Comparison of ENCODE assay signal across 12 cellular contexts in genomic region chr4:112147697-112148096, GRCh38. TPM values are rescaled to one million over a fixed set of nuclear protein-coding genes. Genes with fewer than 3 reads are reported as not detected.
DNase-seq lines count a peak whose midpoint lies in the region; ATAC-seq and TF ChIP-seq lines count a peak whose summit lies in the region.
"Had no signal": no experiment of that assay in that cellular context is flagged by ENCODE, and none has a peak within 500 bp of the region (broad histone marks: within the 10 kb centered on the region; RNA-seq: fewer than 3 reads in every experiment).

No MANE protein-coding gene starts in this region.

- H3K9me3 Mint-ChIP-seq in CD4-positive, alpha-beta T cell = no peaks in the 10 kb centered on the region
- H3K9me3 Mint-ChIP-seq in naive thymus-derived CD8-positive, alpha-beta T cell = no peaks in the 10 kb centered on the region

- no peaks in the 10 kb centered on the region for H4K20me1 ChIP-seq in mammary epithelial cell (ENCODE audit: insufficient read depth, low read length)

- H3K9me3 ChIP-seq in CD4-positive, alpha-beta T cell (ENCODE audit: control insufficient read depth, low read length) = no peaks in the 10 kb centered on the region
- no peaks in the 10 kb centered on the region for H3K9me3 ChIP-seq in MG63
- H3K9me3 ChIP-seq in mammary epithelial cell (replicated peaks; ENCODE audit: insufficient read depth, low read length) = no peaks in the 10 kb centered on the region
- no peaks in the 10 kb centered on the region for H3K9me3 ChIP-seq in mucosa of descending colon
- H3K9me3 ChIP-seq: sigmoid colon had no signal

- DNase-seq in CD4-positive, alpha-beta T cell = no peak
- peak; percentile 19 for DNase-seq in MG63
- DNase-seq in mammary epithelial cell = no peak
- DNase-seq in naive thymus-derived CD8-positive, alpha-beta T cell = no peak
- no peak for DNase-seq in mucosa of descending colon
- no peak for DNase-seq in GM20000 (ENCODE audit: low spot score)
- DNase-seq in occipital lobe (lab: John Stamatoyannopoulos, UW) = no peak
- no peak for DNase-seq in islet precursor cell
- DNase-seq: activated gamma-delta T cell, NCI-H345, sigmoid colon had no signal

- intact Hi-C loops in CD4-positive, alpha-beta T cell (cut with DNase I, micrococcal nuclease) = loop anchor here (2.0 kb wide), 2 partner anchors 35 to 85 kb away; no protein-coding TSS in a partner anchor
- intact Hi-C loops in mammary epithelial cell (cut with micrococcal nuclease) = loop anchor here (2.0 to 5.0 kb wide), 3 partner anchors 23 to 83 kb away; partner anchors contain the start of gene AP1AR
- intact Hi-C loops in mucosa of descending colon (cut with DNase I, micrococcal nuclease) = no loop called here

- H3K36me3 Mint-ChIP-seq in CD4-positive, alpha-beta T cell (ENCODE audit: low read depth) = peaks cover 6% of the 10 kb centered on the region
- H3K36me3 Mint-ChIP-seq in naive thymus-derived CD8-positive, alpha-beta T cell = peaks cover 0 to 2% (median 0%) of the 10 kb centered on the region in 3 donors

- dilution Hi-C loops in mammary epithelial cell (cut with HindIII; ENCODE audit: low sequenced_read_pairs) = no loop called here

- no peaks in the 10 kb centered on the region for H3K27me3 ChIP-seq in CD4-positive, alpha-beta T cell (ENCODE audit: control insufficient read depth, insufficient read depth, low read length)
- H3K27me3 ChIP-seq in MG63 = no peaks in the 10 kb centered on the region
- H3K27me3 ChIP-seq in mammary epithelial cell (ENCODE audit: insufficient read depth, low read length) = no peaks in the 10 kb centered on the region
- H3K27me3 ChIP-seq: sigmoid colon had no signal

- H3K9ac ChIP-seq in mammary epithelial cell (ENCODE audit: insufficient read depth, low read length) = no peak overlapping the region

- H3K27ac Mint-ChIP-seq in CD4-positive, alpha-beta T cell = no peak overlapping the region
- H3K27ac Mint-ChIP-seq in naive thymus-derived CD8-positive, alpha-beta T cell = peak overlapping the region in 1 of 10 donors; percentile 20

- in situ Hi-C loops in mammary epithelial cell (cut with MboI; ENCODE audit: low sequenced_read_pairs in 2 of 2) = no loop called here

- WGBS in mammary epithelial cell (ENCODE audit: low coverage, missing lambda C conversion rate) = 100% methylated on average over 5 of the region's 5 CpGs

- no peak overlapping the region for H3K27ac ChIP-seq in CD4-positive, alpha-beta T cell (ENCODE audit: low read depth, low read length)
- H3K27ac ChIP-seq in mammary epithelial cell (ENCODE audit: insufficient read depth, low read depth, low read length) = no peak overlapping the region

- H3K4me1 ChIP-seq in mammary epithelial cell (ENCODE audit: insufficient read depth, low read length) (peaks cover 8% of the 10 kb centered on the region), mucosa of descending colon (ENCODE audit: low read depth) (peaks cover 5% of the 10 kb centered on the region)

- H3K4me3 ChIP-seq in MG63 (peak overlapping the region; percentile 70), mammary epithelial cell (replicated peaks in 1 of 3; ENCODE audit: insufficient read depth in 1 of 3, low read depth in 2 of 3, low read length in 3 of 3) (no peak overlapping the region), mucosa of descending colon (no peak overlapping the region)

- peak overlapping the region; percentile 28 for H3K4me3 Mint-ChIP-seq in CD4-positive, alpha-beta T cell
- peak overlapping the region in 8 of 10 donors; percentile 15 to 97 (median 74) for H3K4me3 Mint-ChIP-seq in naive thymus-derived CD8-positive, alpha-beta T cell

- no peak overlapping the region for H2AFZ ChIP-seq in mammary epithelial cell (ENCODE audit: low read depth, low read length)

- H3K79me2 ChIP-seq in mammary epithelial cell (ENCODE audit: insufficient read depth, low read length) = peaks cover 58% of the 10 kb centered on the region

- POLR2A ChIA-PET in CD4-positive, alpha-beta T cell (lab: Charles Lee) = interaction anchor here (0.5 to 1.4 kb wide), 4 partner anchors 8 to 85 kb away, joined by 3 to 5 read pairs (median 4); no protein-coding TSS in a partner anchor
- POLR2A ChIA-PET in naive thymus-derived CD8-positive, alpha-beta T cell (lab: Charles Lee) = no interaction called here

- H3K36me3 ChIP-seq in MG63 = no peaks in the 10 kb centered on the region
- H3K36me3 ChIP-seq in mammary epithelial cell (ENCODE audit: insufficient read depth, low read length) = no peaks in the 10 kb centered on the region
- H3K36me3 ChIP-seq in mucosa of descending colon (ENCODE audit: low read depth) = no peaks in the 10 kb centered on the region
- H3K36me3 ChIP-seq: sigmoid colon had no signal

- H3K4me1 Mint-ChIP-seq in CD4-positive, alpha-beta T cell (ENCODE audit: low read depth) = peaks cover 54% of the 10 kb centered on the region
- peaks cover 21 to 56% (median 41%) of the 10 kb centered on the region in 4 donors for H3K4me1 Mint-ChIP-seq in naive thymus-derived CD8-positive, alpha-beta T cell

- peak overlapping the region; percentile 82 for H3K4me2 ChIP-seq in mammary epithelial cell (ENCODE audit: insufficient read depth, low read depth, low read length)

- CTCF ChIA-PET in CD4-positive, alpha-beta T cell (lab: Charles Lee) = no interaction called here
- CTCF ChIA-PET in mammary epithelial cell (lab: Charles Lee; ENCODE audit: low non-redundant PET) = no interaction called here

- H3K27me3 Mint-ChIP-seq in CD4-positive, alpha-beta T cell = no peaks in the 10 kb centered on the region
- H3K27me3 Mint-ChIP-seq in naive thymus-derived CD8-positive, alpha-beta T cell = no peaks in the 10 kb centered on the region

- ATAC-seq in CD4-positive, alpha-beta T cell (ENCODE audit: poor library complexity) = no peak
- ATAC-seq in naive thymus-derived CD8-positive, alpha-beta T cell = no peak
- no peak for ATAC-seq in mucosa of descending colon

- TF ChIP-seq CTCF in CD4-positive, alpha-beta T cell (IDR thresholded peaks at IDR 0.05) = no peak
- TF ChIP-seq CTCF in mammary epithelial cell (conservative IDR thresholded peaks at IDR 0.05 in 1 of 2, IDR thresholded peaks at IDR 0.05 in 1 of 2; ENCODE audit: extremely low read depth in 1 of 2, insufficient read depth in 1 of 2, low read depth in 1 of 2, low read length in 2 of 2) (no peak), mucosa of descending colon (IDR thresholded peaks at IDR 0.05) (no peak), GM20000 (IDR thresholded peaks at IDR 0.05; ENCODE audit: extremely low read depth, missing control alignments) (no peak)

- no TSS peak for BruUV-seq in mammary epithelial cell (replicated peaks; lab: Mats Ljungman, UMichigan)

RNA-seq across cellular contexts. Expression of gene FAM241A, which starts 2.4 kb away (rescaled TPM):
- total RNA-seq in CD4-positive, alpha-beta T cell = 1 to 10 TPM in 1 of 2 experiments, under 1 TPM in 1; 0.74 to 1.1 TPM
- total RNA-seq in MG63 (2014; rRNA removed; shearing (Covaris generic); ENCODE audit: low replicate concordance) = 1.2 and 3.7 TPM in 2 replicates
- 1 to 10 TPM; 5.5 to 8.1 TPM for total RNA-seq in mammary epithelial cell
- 2.1 TPM for polyA plus RNA-seq in mammary epithelial cell
- polyA minus RNA-seq in mammary epithelial cell = 0.98 TPM
- total RNA-seq in naive thymus-derived CD8-positive, alpha-beta T cell = 1 to 10 TPM; 3.2 to 3.7 TPM
- polyA plus RNA-seq in naive thymus-derived CD8-positive, alpha-beta T cell = 1 to 10 TPM; 2.8 to 5.3 (median 4.1) TPM
- 1 to 10 TPM in 2 of 3 donors, under 1 TPM in 1; 0.75 to 2.1 (median 1.8) TPM for total RNA-seq in mucosa of descending colon
- total RNA-seq in occipital lobe = 10.6 TPM
- total RNA-seq: M059J had no signal

Comparison
In these comparisons a context has a peak if more than half of its experiments do, and no peak if none do; other contexts are left out.
1. intact Hi-C loops: an anchor here in CD4-positive, alpha-beta T cell (2.0 kb wide) and mammary epithelial cell (2.0 to 5.0 kb wide); none called in mucosa of descending colon.